13 cellular contexts compared by ENCODE assay signal in genomic region chr13:40432018-40432978, GRCh38.
DNase-seq lines count a peak whose midpoint lies in the region; ATAC-seq and TF ChIP-seq lines count a peak whose summit lies in the region.
"Had no signal": no experiment of that assay in that cellular context is flagged by ENCODE, and none has a peak within 500 bp of the region (broad histone marks: within the 10 kb centered on the region; RNA-seq: fewer than 3 reads in every experiment).

No MANE protein-coding gene starts in this region.

- H3K27me3 ChIP-seq in colonic mucosa: no peaks in the 10 kb centered on the region
- H3K27me3 ChIP-seq: transverse colon had no signal

- peaks cover 0 to 1% (median 0%) of the 10 kb centered on the region in 3 donors for H3K9me3 Mint-ChIP-seq in IgD-negative memory B cell
- H3K9me3 Mint-ChIP-seq: natural killer cell had no signal

- DNase-seq in sciatic nerve (ENCODE audit: low spot score) (no peak), DMS79 (lab: John Stamatoyannopoulos, UW) (no peak), substantia nigra (lab: John Stamatoyannopoulos, UW) (no peak), colonic mucosa (no peak), iPS-NIHi11 (ENCODE audit: low spot score) (no peak)
- DNase-seq: natural killer cell, transverse colon had no signal

- ATAC-seq in GM18868 (IDR thresholded peaks at IDR 0.05; ENCODE audit: unreplicated experiment) (peak; percentile 70), HG02588 (IDR thresholded peaks at IDR 0.05; ENCODE audit: unreplicated experiment) (peak; percentile 58), sciatic nerve (peak; percentile 55)
- ATAC-seq: natural killer cell, Panc1 had no signal

- H3K4me1 Mint-ChIP-seq in IgD-negative memory B cell: peaks cover 43 to 50% (median 45%) of the 10 kb centered on the region in 3 donors

- H3K9me3 ChIP-seq in colonic mucosa: no peaks in the 10 kb centered on the region
- H3K9me3 ChIP-seq: transverse colon had no signal

- no peaks in the 10 kb centered on the region for H3K27me3 Mint-ChIP-seq in IgD-negative memory B cell
- H3K27me3 Mint-ChIP-seq: activated naive CD8-positive, alpha-beta T cell had no signal

- H3K27ac Mint-ChIP-seq in IgD-negative memory B cell: peak overlapping the region; percentile 19 to 76 (median 25)
- H3K27ac Mint-ChIP-seq: activated naive CD8-positive, alpha-beta T cell had no signal

- no peak overlapping the region for H3K4me3 ChIP-seq in colonic mucosa
- H3K4me3 ChIP-seq: transverse colon had no signal

- H3K4me1 ChIP-seq in colonic mucosa: no peaks in the 10 kb centered on the region

- H3K27ac ChIP-seq in substantia nigra (ENCODE audit: low read depth, low read length, poor library complexity, severe bottlenecking) (no peak overlapping the region), colonic mucosa (no peak overlapping the region)
- H3K27ac ChIP-seq: transverse colon, VCaP had no signal

- intact Hi-C loops in sciatic nerve (cut with DNase I): no loop called here
- intact Hi-C loops in colonic mucosa (cut with DNase I): no loop called here

- H3K36me3 Mint-ChIP-seq in IgD-negative memory B cell: no peaks in the 10 kb centered on the region
- H3K36me3 Mint-ChIP-seq: natural killer cell had no signal

- no peaks in the 10 kb centered on the region for H3K36me3 ChIP-seq in colonic mucosa
- H3K36me3 ChIP-seq: transverse colon had no signal

- H3K4me3 Mint-ChIP-seq in IgD-negative memory B cell: peak overlapping the region in 3 of 4 donors; percentile 19 to 74 (median 59)
- H3K4me3 Mint-ChIP-seq: activated naive CD8-positive, alpha-beta T cell; natural killer cell had no signal

- H3K9ac ChIP-seq in colonic mucosa (ENCODE audit: low read depth in 2 of 2, low read length in 2 of 2): no peak overlapping the region

- no peak for TF ChIP-seq CTCF in colonic mucosa (IDR thresholded peaks at IDR 0.05)
